1 cellular context compared by ENCODE assay signal in the genomic region with DNA sequence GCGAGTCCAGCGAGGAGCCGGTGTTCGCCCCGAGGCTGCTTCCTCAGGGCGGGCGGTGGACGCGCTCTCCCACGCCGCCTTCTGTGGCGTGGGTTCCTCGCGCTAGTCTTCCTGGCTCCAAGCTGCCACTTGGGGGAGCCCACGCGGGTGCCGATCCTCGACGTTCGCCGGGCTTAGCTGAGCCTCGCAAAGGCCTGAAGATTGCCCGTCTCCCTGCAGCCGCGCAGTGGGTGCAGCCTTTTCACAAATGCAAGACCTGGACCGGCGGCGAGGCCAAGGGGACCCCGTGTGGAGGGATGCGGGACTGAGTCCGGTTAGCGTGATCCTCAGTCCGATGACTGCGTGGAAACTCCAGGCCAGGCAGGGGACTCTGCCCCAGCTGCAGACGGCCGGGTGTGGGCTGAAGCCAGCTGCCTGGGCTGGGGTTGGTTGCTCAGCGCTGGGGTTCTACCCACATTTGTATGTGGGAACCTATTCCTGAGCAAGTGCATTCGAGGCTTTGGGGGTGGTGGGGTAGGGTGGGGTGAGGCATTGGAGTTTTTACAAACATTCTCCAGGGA.
TF ChIP-seq lines count a peak whose summit lies in the region.

No MANE protein-coding gene starts in this region.

TF ChIP-seq in K562, 482 proteins besides CTCF, POLR2A, EP300 and RAD21 (continued from another document and continues in another):
- TF ChIP-seq, protein P1, sequence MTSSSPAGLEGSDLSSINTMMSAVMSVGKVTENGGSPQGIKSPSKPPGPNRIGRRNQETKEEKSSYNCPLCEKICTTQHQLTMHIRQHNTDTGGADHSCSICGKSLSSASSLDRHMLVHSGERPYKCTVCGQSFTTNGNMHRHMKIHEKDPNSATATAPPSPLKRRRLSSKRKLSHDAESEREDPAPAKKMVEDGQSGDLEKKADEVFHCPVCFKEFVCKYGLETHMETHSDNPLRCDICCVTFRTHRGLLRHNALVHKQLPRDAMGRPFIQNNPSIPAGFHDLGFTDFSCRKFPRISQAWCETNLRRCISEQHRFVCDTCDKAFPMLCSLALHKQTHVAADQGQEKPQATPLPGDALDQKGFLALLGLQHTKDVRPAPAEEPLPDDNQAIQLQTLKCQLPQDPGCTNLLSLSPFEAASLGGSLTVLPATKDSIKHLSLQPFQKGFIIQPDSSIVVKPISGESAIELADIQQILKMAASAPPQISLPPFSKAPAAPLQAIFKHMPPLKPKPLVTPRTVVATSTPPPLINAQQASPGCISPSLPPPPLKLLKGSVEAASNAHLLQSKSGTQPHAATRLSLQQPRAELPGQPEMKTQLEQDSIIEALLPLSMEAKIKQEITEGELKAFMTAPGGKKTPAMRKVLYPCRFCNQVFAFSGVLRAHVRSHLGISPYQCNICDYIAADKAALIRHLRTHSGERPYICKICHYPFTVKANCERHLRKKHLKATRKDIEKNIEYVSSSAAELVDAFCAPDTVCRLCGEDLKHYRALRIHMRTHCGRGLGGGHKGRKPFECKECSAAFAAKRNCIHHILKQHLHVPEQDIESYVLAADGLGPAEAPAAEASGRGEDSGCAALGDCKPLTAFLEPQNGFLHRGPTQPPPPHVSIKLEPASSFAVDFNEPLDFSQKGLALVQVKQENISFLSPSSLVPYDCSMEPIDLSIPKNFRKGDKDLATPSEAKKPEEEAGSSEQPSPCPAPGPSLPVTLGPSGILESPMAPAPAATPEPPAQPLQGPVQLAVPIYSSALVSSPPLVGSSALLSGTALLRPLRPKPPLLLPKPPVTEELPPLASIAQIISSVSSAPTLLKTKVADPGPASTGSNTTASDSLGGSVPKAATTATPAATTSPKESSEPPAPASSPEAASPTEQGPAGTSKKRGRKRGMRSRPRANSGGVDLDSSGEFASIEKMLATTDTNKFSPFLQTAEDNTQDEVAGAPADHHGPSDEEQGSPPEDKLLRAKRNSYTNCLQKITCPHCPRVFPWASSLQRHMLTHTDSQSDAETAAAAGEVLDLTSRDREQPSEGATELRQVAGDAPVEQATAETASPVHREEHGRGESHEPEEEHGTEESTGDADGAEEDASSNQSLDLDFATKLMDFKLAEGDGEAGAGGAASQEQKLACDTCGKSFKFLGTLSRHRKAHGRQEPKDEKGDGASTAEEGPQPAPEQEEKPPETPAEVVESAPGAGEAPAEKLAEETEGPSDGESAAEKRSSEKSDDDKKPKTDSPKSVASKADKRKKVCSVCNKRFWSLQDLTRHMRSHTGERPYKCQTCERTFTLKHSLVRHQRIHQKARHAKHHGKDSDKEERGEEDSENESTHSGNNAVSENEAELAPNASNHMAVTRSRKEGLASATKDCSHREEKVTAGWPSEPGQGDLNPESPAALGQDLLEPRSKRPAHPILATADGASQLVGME (CRISPR knock-in tag; IDR thresholded peaks at IDR 0.05) = peak; percentile 91; the same call in 1 of the 2 replicates
- no peak for TF ChIP-seq YY1 (IDR thresholded peaks at IDR 0.05; ENCODE audit: borderline replicate concordance in 1 of 3, control insufficient read depth in 1 of 3, extremely low read depth in 1 of 3, insufficient read depth in 3 of 3, insufficient read length in 1 of 3, insufficient replicate concordance in 2 of 3, low read depth in 1 of 3, low read length in 2 of 3)
- no peak for TF ChIP-seq CBX5 (IDR thresholded peaks at IDR 0.05; ENCODE audit: borderline replicate concordance, low read depth)
- TF ChIP-seq NCOR1 (IDR thresholded peaks at IDR 0.05) = no peak
- TF ChIP-seq, protein P2, sequence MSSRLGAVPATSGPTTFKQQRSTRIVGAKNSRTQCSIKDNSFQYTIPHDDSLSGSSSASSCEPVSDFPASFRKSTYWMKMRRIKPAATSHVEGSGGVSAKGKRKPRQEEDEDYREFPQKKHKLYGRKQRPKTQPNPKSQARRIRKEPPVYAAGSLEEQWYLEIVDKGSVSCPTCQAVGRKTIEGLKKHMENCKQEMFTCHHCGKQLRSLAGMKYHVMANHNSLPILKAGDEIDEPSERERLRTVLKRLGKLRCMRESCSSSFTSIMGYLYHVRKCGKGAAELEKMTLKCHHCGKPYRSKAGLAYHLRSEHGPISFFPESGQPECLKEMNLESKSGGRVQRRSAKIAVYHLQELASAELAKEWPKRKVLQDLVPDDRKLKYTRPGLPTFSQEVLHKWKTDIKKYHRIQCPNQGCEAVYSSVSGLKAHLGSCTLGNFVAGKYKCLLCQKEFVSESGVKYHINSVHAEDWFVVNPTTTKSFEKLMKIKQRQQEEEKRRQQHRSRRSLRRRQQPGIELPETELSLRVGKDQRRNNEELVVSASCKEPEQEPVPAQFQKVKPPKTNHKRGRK (tag; IDR thresholded peaks at IDR 0.05) = no peak
- peak; percentile 37; the same call in 1 of the 2 replicates for TF ChIP-seq CTBP1 (IDR thresholded peaks at IDR 0.05; ENCODE audit: borderline replicate concordance)
- no peak for TF ChIP-seq GABPA (tag; conservative IDR thresholded peaks at IDR 0.05; ENCODE audit: low read depth)
- no peak for TF ChIP-seq ETV6 (IDR thresholded peaks at IDR 0.05; ENCODE audit: borderline replicate concordance in 1 of 2, low read depth in 2 of 2, low read length in 1 of 2)
- TF ChIP-seq ETV6 (CRISPR knock-in tag; IDR thresholded peaks at IDR 0.05; ENCODE audit: borderline replicate concordance) = no peak
- TF ChIP-seq MEIS2 (IDR thresholded peaks at IDR 0.05; ENCODE audit: partially characterized antibody) = no peak
- TF ChIP-seq PATZ1 (CRISPR knock-in tag; IDR thresholded peaks at IDR 0.05; ENCODE audit: borderline replicate concordance) = no peak
- TF ChIP-seq PCBP1 (IDR thresholded peaks at IDR 0.05; ENCODE audit: low read depth, low read length, poor library complexity, severe bottlenecking) = no peak
- TF ChIP-seq, protein P3, sequence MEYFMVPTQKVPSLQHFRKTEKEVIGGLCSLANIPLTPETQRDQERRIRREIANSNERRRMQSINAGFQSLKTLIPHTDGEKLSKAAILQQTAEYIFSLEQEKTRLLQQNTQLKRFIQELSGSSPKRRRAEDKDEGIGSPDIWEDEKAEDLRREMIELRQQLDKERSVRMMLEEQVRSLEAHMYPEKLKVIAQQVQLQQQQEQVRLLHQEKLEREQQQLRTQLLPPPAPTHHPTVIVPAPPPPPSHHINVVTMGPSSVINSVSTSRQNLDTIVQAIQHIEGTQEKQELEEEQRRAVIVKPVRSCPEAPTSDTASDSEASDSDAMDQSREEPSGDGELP (CRISPR knock-in tag; IDR thresholded peaks at IDR 0.05; ENCODE audit: borderline replicate concordance) = peak; percentile 63; the same call in 1 of the 2 replicates
- 0 out of 2 replicates have a peak, but pooled peaks have one; percentile 8 for TF ChIP-seq HDAC8 (tag; IDR thresholded peaks at IDR 0.05)
- no peak for TF ChIP-seq MYC (IDR thresholded peaks at IDR 0.05; ENCODE audit: low read depth, low read length)
- TF ChIP-seq MYC (CRISPR knock-in tag; IDR thresholded peaks at IDR 0.05; ENCODE audit: borderline replicate concordance, low read depth) = 0 out of 2 replicates have a peak, but pooled peaks have one; percentile 20
- TF ChIP-seq ZFP30 (CRISPR knock-in tag; IDR thresholded peaks at IDR 0.05; ENCODE audit: borderline replicate concordance) = no peak
- TF ChIP-seq GATAD2B (IDR thresholded peaks at IDR 0.05; ENCODE audit: borderline replicate concordance) = peak; percentile 90
- TF ChIP-seq ZNF707 (CRISPR knock-in tag; conservative IDR thresholded peaks at IDR 0.05) = no peak
- TF ChIP-seq NFRKB (IDR thresholded peaks at IDR 0.05; ENCODE audit: low read depth) = no peak
- TF ChIP-seq, protein P4, sequence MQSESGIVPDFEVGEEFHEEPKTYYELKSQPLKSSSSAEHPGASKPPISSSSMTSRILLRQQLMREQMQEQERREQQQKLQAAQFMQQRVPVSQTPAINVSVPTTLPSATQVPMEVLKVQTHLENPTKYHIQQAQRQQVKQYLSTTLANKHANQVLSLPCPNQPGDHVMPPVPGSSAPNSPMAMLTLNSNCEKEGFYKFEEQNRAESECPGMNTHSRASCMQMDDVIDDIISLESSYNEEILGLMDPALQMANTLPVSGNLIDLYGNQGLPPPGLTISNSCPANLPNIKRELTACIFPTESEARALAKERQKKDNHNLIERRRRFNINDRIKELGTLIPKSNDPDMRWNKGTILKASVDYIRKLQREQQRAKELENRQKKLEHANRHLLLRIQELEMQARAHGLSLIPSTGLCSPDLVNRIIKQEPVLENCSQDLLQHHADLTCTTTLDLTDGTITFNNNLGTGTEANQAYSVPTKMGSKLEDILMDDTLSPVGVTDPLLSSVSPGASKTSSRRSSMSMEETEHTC (IDR thresholded peaks at IDR 0.05) = no peak
- no peak for TF ChIP-seq COPS2 (conservative IDR thresholded peaks at IDR 0.05)
- TF ChIP-seq TAF1 (IDR thresholded peaks at IDR 0.05; ENCODE audit: control insufficient read depth, extremely low read depth, insufficient read depth, low read length, severe bottlenecking) = no peak
- TF ChIP-seq E2F3 (CRISPR knock-in tag; IDR thresholded peaks at IDR 0.05) = no peak
- TF ChIP-seq ZC3H4 (CRISPR knock-in tag; IDR thresholded peaks at IDR 0.05; ENCODE audit: borderline replicate concordance) = no peak
- peak; percentile 74 for TF ChIP-seq MGA (IDR thresholded peaks at IDR 0.05)
- no peak for TF ChIP-seq HNRNPH1 (optimal IDR thresholded peaks at IDR 0.05; ENCODE audit: low read depth, low read length)
